8 cellular contexts compared by ENCODE assay signal in the genomic region with DNA sequence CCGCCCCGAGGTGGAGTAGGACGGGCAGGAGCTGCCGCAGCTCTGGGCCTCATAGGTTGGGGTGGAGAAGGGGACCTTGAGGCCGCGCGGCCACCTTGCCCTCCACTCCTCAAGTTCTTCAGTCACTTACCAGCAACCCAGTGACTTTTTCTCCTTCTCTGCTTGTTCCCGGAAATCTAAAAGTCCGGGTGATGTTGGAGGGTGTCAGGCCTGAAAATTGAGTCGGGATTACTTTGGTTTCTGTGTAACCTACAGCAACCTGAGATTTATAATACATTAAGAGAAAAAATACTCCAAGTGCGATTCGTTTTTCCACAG. TPM values are rescaled to one million over a fixed set of nuclear protein-coding genes. Genes with fewer than 3 reads are reported as not detected.
DNase-seq lines count a peak whose midpoint lies in the region; ATAC-seq and TF ChIP-seq lines count a peak whose summit lies in the region.

No MANE protein-coding gene starts in this region.

- H3K9me3 Mint-ChIP-seq in naive thymus-derived CD4-positive, alpha-beta T cell: no peaks in the 10 kb centered on the region

- H3K36me3 Mint-ChIP-seq in naive thymus-derived CD4-positive, alpha-beta T cell: peaks cover 5 to 19% (median 17%) of the 10 kb centered on the region in 5 donors

- H3K27me3 Mint-ChIP-seq in naive thymus-derived CD4-positive, alpha-beta T cell: peaks cover 0 to 7% (median 0%) of the 10 kb centered on the region in 5 donors

- no peaks in the 10 kb centered on the region for H3K9me3 ChIP-seq in naive thymus-derived CD4-positive, alpha-beta T cell (ENCODE audit: control insufficient read depth in 2 of 3, low read length in 3 of 3)

- no peaks in the 10 kb centered on the region for H3K27me3 ChIP-seq in dorsolateral prefrontal cortex
- H3K27me3 ChIP-seq in naive thymus-derived CD4-positive, alpha-beta T cell (ENCODE audit: control insufficient read depth in 2 of 2, insufficient read depth in 2 of 2, low read length in 2 of 2): no peaks in the 10 kb centered on the region

- peaks cover 16 to 21% of the 10 kb centered on the region in 2 donors for H3K4me1 ChIP-seq in naive thymus-derived CD4-positive, alpha-beta T cell (ENCODE audit: control insufficient read depth in 2 of 2, insufficient read depth in 2 of 2, low read length in 2 of 2)

- DNase-seq in AG04449 (ENCODE audit: low read depth, low spot score) (no peak), LNCaP clone FGC (ENCODE audit: low read depth) (no peak), dorsolateral prefrontal cortex (no peak), hypothalamus (lab: John Stamatoyannopoulos, UW) (no peak), SK-N-DZ (ENCODE audit: low spot score) (no peak), ureter (ENCODE audit: low spot score) (no peak)
- no peak for DNase-seq in naive thymus-derived CD4-positive, alpha-beta T cell
- no peak for DNase-seq in stimulated activated CD4-positive, alpha-beta T cell treated with anti-CD3 and anti-CD28 coated beads, Interleukin-4, amount 100 ng/mL, for 24 hours

- H3K4me3 Mint-ChIP-seq in naive thymus-derived CD4-positive, alpha-beta T cell: peak overlapping the region; percentile 94 to 99 (median 98)

- H3K4me3 ChIP-seq in AG04449 (ENCODE audit: low read depth, low read length) (peak overlapping the region; percentile 83), LNCaP clone FGC (ENCODE audit: low read depth, low read length) (peak overlapping the region; percentile 98), dorsolateral prefrontal cortex (peak overlapping the region; percentile 64 to 99 (median 88))
- H3K4me3 ChIP-seq in naive thymus-derived CD4-positive, alpha-beta T cell (ENCODE audit: low read length): peak overlapping the region; percentile 86

- POLR2A ChIA-PET in AG04449 (lab: Yijun Ruan, JAX): interaction anchor here (0.6 to 1.7 kb wide), 6 partner anchors 10 to 355 kb away, joined by 3 to 6 read pairs (median 4); no protein-coding TSS in a partner anchor
- POLR2A ChIA-PET in naive thymus-derived CD4-positive, alpha-beta T cell (lab: Charles Lee): interaction anchor here (0.8 to 5.6 kb wide), 16 partner anchors 8 to 471 kb away, joined by 3 to 70 read pairs (median 6); a partner anchor contains a TSS

- ATAC-seq in naive thymus-derived CD4-positive, alpha-beta T cell: no peak

- H3K4me1 Mint-ChIP-seq in naive thymus-derived CD4-positive, alpha-beta T cell: peaks cover 38 to 68% (median 61%) of the 10 kb centered on the region in 7 donors

- intact Hi-C loops in dorsolateral prefrontal cortex (cut with DNase I): loop anchor here in 1 of 2 donors (2.0 to 10.0 kb wide), 2 partner anchors 93 to 293 kb away; a partner anchor contains a TSS
- intact Hi-C loops in naive thymus-derived CD4-positive, alpha-beta T cell (cut with micrococcal nuclease): loop anchor here (1.0 to 5.0 kb wide), 12 partner anchors 10 to 1104 kb away; a partner anchor contains a TSS

- CTCF ChIA-PET in AG04449 (lab: Yijun Ruan, JAX): interaction anchor here (0.9 to 7.4 kb wide), 14 partner anchors 9 to 353 kb away, joined by 3 to 66 read pairs (median 7); no protein-coding TSS in a partner anchor
- CTCF ChIA-PET in naive thymus-derived CD4-positive, alpha-beta T cell (lab: Charles Lee): interaction anchor here (0.6 to 3.2 kb wide), 4 partner anchors 9 to 109 kb away, joined by 3 to 14 read pairs (median 5); a partner anchor contains a TSS

- H3K27ac Mint-ChIP-seq in naive thymus-derived CD4-positive, alpha-beta T cell: peak overlapping the region; percentile 96 to 100 (median 99)

- H3K36me3 ChIP-seq in naive thymus-derived CD4-positive, alpha-beta T cell (ENCODE audit: control insufficient read depth in 2 of 3, insufficient read depth in 3 of 3, low read length in 3 of 3): peaks cover 0 to 3% (median 0%) of the 10 kb centered on the region in 3 experiments

- peak overlapping the region in 58 of 59 donors; percentile 58 to 96 (median 85) for H3K27ac ChIP-seq in dorsolateral prefrontal cortex
- H3K27ac ChIP-seq in naive thymus-derived CD4-positive, alpha-beta T cell (ENCODE audit: low read depth, low read length): peak overlapping the region; percentile 95

- TF ChIP-seq CTCF in AG04449 (IDR thresholded peaks at IDR 0.05; ENCODE audit: insufficient read depth, low read length, missing control alignments) (no peak), LNCaP clone FGC (IDR thresholded peaks at IDR 0.05; ENCODE audit: control insufficient read depth, extremely low read depth, insufficient read depth) (no peak), dorsolateral prefrontal cortex (IDR thresholded peaks at IDR 0.05 in 54 of 56, conservative IDR thresholded peaks at IDR 0.05 in 2 of 56; ENCODE audit: low read depth in 1 of 56, partially characterized antibody in 56 of 56) (peak in 2 of 56 donors; percentile 1)

RNA-seq across cellular contexts. Expression of a gene that starts 0.3 kb away (rescaled TPM):
- total RNA-seq in dorsolateral prefrontal cortex: 10 to 100 TPM; 25.9 to 50.3 (median 37.6) TPM
- 10 to 100 TPM; 33.2 to 39.9 (median 36.7) TPM for total RNA-seq in naive thymus-derived CD4-positive, alpha-beta T cell
- 10 to 100 TPM; 35.0 to 68.5 TPM for polyA plus RNA-seq in naive thymus-derived CD4-positive, alpha-beta T cell
- polyA plus RNA-seq in SK-N-DZ (2014; cell fraction: cytosol; rRNA removed): 50.2 and 52.6 TPM in 2 replicates
- 29.6 and 35.8 TPM in 2 replicates for polyA plus RNA-seq in SK-N-DZ (2014; cell fraction: nucleus; rRNA removed)
- 42.6 TPM for total RNA-seq in ureter

RNA-seq across cellular contexts. Expression of a gene that starts 18.1 kb away (rescaled TPM):
- total RNA-seq in dorsolateral prefrontal cortex: under 1 TPM in 3 of 120 experiments, not detected in 117; 0.44 to 0.63 (median 0.50) TPM
- total RNA-seq in naive thymus-derived CD4-positive, alpha-beta T cell: not detected
- polyA plus RNA-seq in naive thymus-derived CD4-positive, alpha-beta T cell: not detected
- polyA plus RNA-seq in SK-N-DZ (2014; cell fraction: cytosol; rRNA removed): 0.14 TPM in 1 of 2 replicates, not detected in the other
- not detected in 2 replicates for polyA plus RNA-seq in SK-N-DZ (2014; cell fraction: nucleus; rRNA removed)
- not detected for total RNA-seq in ureter

RNA-seq across cellular contexts. Expression of a gene that starts 26.2 kb away (rescaled TPM):
- total RNA-seq in dorsolateral prefrontal cortex (under 1 TPM in 8 of 120 experiments, not detected in 112; 0.11 to 0.60 (median 0.20) TPM), ureter (not detected)
- total RNA-seq in naive thymus-derived CD4-positive, alpha-beta T cell: not detected
- not detected for polyA plus RNA-seq in naive thymus-derived CD4-positive, alpha-beta T cell
- not detected in 2 replicates for polyA plus RNA-seq in SK-N-DZ (2014; cell fraction: cytosol; rRNA removed)
- 0.09 and 1.2 TPM in 2 replicates for polyA plus RNA-seq in SK-N-DZ (2014; cell fraction: nucleus; rRNA removed)

RNA-seq across cellular contexts. Expression of a gene that starts 44.6 kb away (rescaled TPM):
- total RNA-seq in dorsolateral prefrontal cortex (1 to 10 TPM in 31 of 120 experiments, under 1 TPM in 86, not detected in 3; 0.18 to 2.0 (median 0.72) TPM), ureter (0.55 TPM)
- 1 to 10 TPM in 1 of 5 experiments, under 1 TPM in 4; 0.53 to 1.3 (median 0.73) TPM for total RNA-seq in naive thymus-derived CD4-positive, alpha-beta T cell
- polyA plus RNA-seq in naive thymus-derived CD4-positive, alpha-beta T cell: not detected
- polyA plus RNA-seq in SK-N-DZ (2014; cell fraction: cytosol; rRNA removed): 0.38 and 0.56 TPM in 2 replicates
- polyA plus RNA-seq in SK-N-DZ (2014; cell fraction: nucleus; rRNA removed): 1.4 and 2.6 TPM in 2 replicates
